In genomic region chr2:134926231-134926931, GRCh38 we compare ENCODE assay signal across 12 cellular contexts. TPM values are rescaled to one million over a fixed set of nuclear protein-coding genes. Genes with fewer than 3 reads are reported as not detected.
DNase-seq lines count a peak whose midpoint lies in the region; ATAC-seq and TF ChIP-seq lines count a peak whose summit lies in the region.
"Had no signal": no experiment of that assay in that cellular context is flagged by ENCODE, and none has a peak within 500 bp of the region (broad histone marks: within the 10 kb centered on the region; RNA-seq: fewer than 3 reads in every experiment).

No MANE protein-coding gene starts in this region.

- H3K27ac ChIP-seq in neutrophil, result peak overlapping the region; percentile 7

- DNase-seq in Caki2 (ENCODE audit: low read depth) (peak; percentile 13), OCI-M1 (lab: John Stamatoyannopoulos, UW) (peak; percentile 43), omental fat pad (ENCODE audit: low spot score) (no peak)
- DNase-seq in effector memory CD8-positive, alpha-beta T cell, result no peak
- DNase-seq: activated B cell treated with CpG ODN at 0.5 μM for 24 hours, anterior cingulate cortex, head of caudate nucleus, NCI-H1694 had no signal

- H3K4me1 ChIP-seq in neutrophil (ENCODE audit: control insufficient read depth in 1 of 2, insufficient read depth in 1 of 2, low read depth in 1 of 2, low read length in 1 of 2), result no peaks in the 10 kb centered on the region

- no peaks in the 10 kb centered on the region for H3K9me3 ChIP-seq in neutrophil

- H3K27me3 Mint-ChIP-seq in effector memory CD8-positive, alpha-beta T cell, result no peaks in the 10 kb centered on the region
- H3K27me3 Mint-ChIP-seq: activated B cell treated with CpG ODN at 0.5 μM for 24 hours had no signal

- no peak for TF ChIP-seq CTCF in neutrophil (IDR thresholded peaks at IDR 0.05)
- TF ChIP-seq CTCF in omental fat pad (IDR thresholded peaks at IDR 0.05), result no peak

- H3K36me3 Mint-ChIP-seq in effector memory CD8-positive, alpha-beta T cell (ENCODE audit: insufficient read depth), result peaks cover 19% of the 10 kb centered on the region

- H3K9me3 Mint-ChIP-seq in effector memory CD8-positive, alpha-beta T cell, result no peaks in the 10 kb centered on the region
- H3K9me3 Mint-ChIP-seq: activated B cell treated with CpG ODN at 0.5 μM for 24 hours, neural crest cell had no signal

- in situ Hi-C loops in Caki2 (cut with HindIII; ENCODE audit: low pct_unique_long_range_greater_than_20kb, low sequenced_read_pairs), result no loop called here

- H3K4me3 ChIP-seq in neutrophil (ENCODE audit: low read depth in 1 of 2, low read length in 1 of 2), result no peak overlapping the region

- peak overlapping the region; percentile 39 to 66 for H3K4me3 Mint-ChIP-seq in effector memory CD8-positive, alpha-beta T cell
- H3K4me3 Mint-ChIP-seq: activated B cell treated with CpG ODN at 0.5 μM for 24 hours, neural crest cell had no signal

- H3K27me3 ChIP-seq in neutrophil, result no peaks in the 10 kb centered on the region

- no peak for ATAC-seq in effector memory CD8-positive, alpha-beta T cell (replicated peaks)
- ATAC-seq in GM19452 (IDR thresholded peaks at IDR 0.05; ENCODE audit: unreplicated experiment), result no peak
- no peak for ATAC-seq in omental fat pad (ENCODE audit: low FRiP score)
- no peak for ATAC-seq in GM21515 (IDR thresholded peaks at IDR 0.05; ENCODE audit: unreplicated experiment)

- no peaks in the 10 kb centered on the region for H3K36me3 ChIP-seq in neutrophil

- H3K4me1 Mint-ChIP-seq in effector memory CD8-positive, alpha-beta T cell (ENCODE audit: low read depth in 2 of 2), result peaks cover 54 to 71% of the 10 kb centered on the region in 2 donors

- peak overlapping the region; percentile 6 to 65 for H3K27ac Mint-ChIP-seq in effector memory CD8-positive, alpha-beta T cell
- H3K27ac Mint-ChIP-seq: activated B cell treated with CpG ODN at 0.5 μM for 24 hours had no signal

RNA-seq across cellular contexts. Expression of gene CCNT2, which starts 7.8 kb away (rescaled TPM):
- 2.2 and 4.0 TPM in 2 replicates for total RNA-seq in Caki2 (2014; rRNA removed; shearing (Covaris generic); ENCODE audit: low replicate concordance)
- total RNA-seq in omental fat pad, result 10 to 100 TPM; 23.2 to 41.8 (median 34.5) TPM

Comparison
In these comparisons a context has a peak if more than half of its experiments do, and no peak if none do; other contexts are left out.
1. DNase-seq: peak in Caki2 (single experiment) and OCI-M1 (single experiment); none in effector memory CD8-positive, alpha-beta T cell (0 of 3) and omental fat pad (single experiment).